In the genomic region with DNA sequence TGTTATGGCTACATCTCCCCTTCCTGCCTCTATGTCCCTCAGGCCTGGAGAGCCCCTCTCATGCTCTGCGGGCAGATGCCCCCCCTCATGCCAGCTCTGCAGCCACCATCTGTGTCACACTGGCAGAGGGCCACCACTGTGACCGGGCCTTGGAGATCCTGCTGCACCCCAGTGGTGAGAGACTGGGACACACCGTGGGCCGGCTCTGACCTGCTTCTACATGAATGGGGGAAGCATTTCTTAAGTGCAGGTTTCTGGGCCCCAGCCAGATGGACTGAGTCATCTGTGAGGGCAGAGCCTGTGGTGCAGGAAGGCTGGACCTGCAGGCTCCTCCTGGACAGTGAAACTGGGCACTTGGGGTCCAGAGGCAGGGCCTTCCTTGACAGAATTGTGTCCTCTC, we compare ENCODE assay signal across 10 cellular contexts. TPM values are rescaled to one million over a fixed set of nuclear protein-coding genes. Genes with fewer than 3 reads are reported as not detected.
DNase-seq lines count a peak whose midpoint lies in the region; TF ChIP-seq lines count a peak whose summit lies in the region.
"Had no signal": no experiment of that assay in that cellular context is flagged by ENCODE, and none has a peak within 500 bp of the region (broad histone marks: within the 10 kb centered on the region; RNA-seq: fewer than 3 reads in every experiment).

No MANE protein-coding gene starts in this region.

- H3K9me3 Mint-ChIP-seq in mesothelial cell of epicardium, result no peaks in the 10 kb centered on the region

- CTCF ChIA-PET in RWPE1 (lab: Yijun Ruan, JAX), result interaction anchor here (0.6 to 0.9 kb wide), 2 partner anchors 53 to 147 kb away, joined by 3 to 4 read pairs; no protein-coding TSS in a partner anchor

- H3K36me3 Mint-ChIP-seq in mesothelial cell of epicardium, result no peaks in the 10 kb centered on the region

- H3K27ac ChIP-seq in RWPE1, result peak overlapping the region; percentile 62

- peak; percentile 32 for DNase-seq in NCI-H2171 treated with DMSO at 0.1 percent for 48 hours (lab: John Stamatoyannopoulos, UW)
- DNase-seq in NCI-H2171 (lab: John Stamatoyannopoulos, UW), result no peak
- DNase-seq in RWPE1 (ENCODE audit: low spot score), result peak; percentile 90
- peak; percentile 80 for DNase-seq in fibroblast of the aortic adventitia (ENCODE audit: low read depth)
- DNase-seq in superior temporal gyrus (ENCODE audit: extremely low spot score), result peak; percentile 67
- no peak for DNase-seq in activated naive CD4-positive, alpha-beta T cell (lab: John Stamatoyannopoulos, UW)
- DNase-seq in mesothelial cell of epicardium (ENCODE audit: low spot score in 2 of 2, unreplicated experiment in 2 of 2), result no peak
- no peak for DNase-seq in effector CD4-positive, alpha-beta T cell
- DNase-seq: central memory CD4-positive, alpha-beta T cell; SHP77 treated with DMSO at 0.1 percent for 48 hours had no signal

- H3K4me1 Mint-ChIP-seq in mesothelial cell of epicardium, result peaks cover 7% of the 10 kb centered on the region

- no peak overlapping the region for H3K4me3 Mint-ChIP-seq in mesothelial cell of epicardium

- POLR2A ChIA-PET in RWPE1 (lab: Yijun Ruan, JAX; ENCODE audit: low non-redundant PET), result interaction anchor here (0.6 kb wide), 1 partner anchor 369 kb away, joined by 3 read pairs; no protein-coding TSS in a partner anchor

- TF ChIP-seq CTCF in RWPE1 (conservative IDR thresholded peaks at IDR 0.05; ENCODE audit: low read depth), result peak; percentile 59
- TF ChIP-seq CTCF in fibroblast of the aortic adventitia (IDR thresholded peaks at IDR 0.05; ENCODE audit: insufficient read depth, low read length), result peak; percentile 15
- no peak for TF ChIP-seq CTCF in mesothelial cell of epicardium (IDR thresholded peaks at IDR 0.05; ENCODE audit: unreplicated experiment)

- no peak overlapping the region for H3K27ac Mint-ChIP-seq in mesothelial cell of epicardium

- peaks cover 67% of the 10 kb centered on the region for H3K27me3 Mint-ChIP-seq in mesothelial cell of epicardium (ENCODE audit: low read depth)

- no peak overlapping the region for H3K4me3 ChIP-seq in fibroblast of the aortic adventitia (ENCODE audit: low read depth, low read length)

RNA-seq across cellular contexts. Expression of a gene that starts 4.8 kb away (rescaled TPM):
- 0.72 TPM in 1 of 2 replicates, not detected in the other for total RNA-seq in fibroblast of the aortic adventitia (ENCODE audit: low replicate concordance)
- 0.36 to 1.1 TPM (median 0.78 TPM) in 3 replicates for total RNA-seq in mesothelial cell of epicardium

RNA-seq across cellular contexts. Expression of a gene that starts 14.5 kb away (rescaled TPM):
- 12.2 and 34.0 TPM in 2 replicates for total RNA-seq in fibroblast of the aortic adventitia (ENCODE audit: low replicate concordance)
- total RNA-seq in mesothelial cell of epicardium, result 36.0 to 40.9 TPM (median 36.6 TPM) in 3 replicates

RNA-seq across cellular contexts. Expression of a gene that starts 15.2 kb away (rescaled TPM):
- total RNA-seq in fibroblast of the aortic adventitia (ENCODE audit: low replicate concordance), result 1.6 and 2.5 TPM in 2 replicates
- total RNA-seq in mesothelial cell of epicardium, result 3.8 to 4.9 TPM (median 4.2 TPM) in 3 replicates

RNA-seq across cellular contexts. Expression of a gene that starts 27.1 kb away (rescaled TPM):
- 0.09 and 0.41 TPM in 2 replicates for total RNA-seq in fibroblast of the aortic adventitia (ENCODE audit: low replicate concordance)
- 0.16 TPM in 2 of 3 replicates, not detected in the other for total RNA-seq in mesothelial cell of epicardium

RNA-seq across cellular contexts. Expression of a gene that starts 41.6 kb away (rescaled TPM):
- total RNA-seq in fibroblast of the aortic adventitia (ENCODE audit: low replicate concordance) (not detected in 2 replicates), mesothelial cell of epicardium (not detected in 3 replicates)

Comparison
In these comparisons a context has a peak if more than half of its experiments do, and no peak if none do; other contexts are left out.
1. DNase-seq: peak in NCI-H2171 treated with DMSO at 0.1 percent for 48 hours (single experiment), RWPE1 (single experiment), fibroblast of the aortic adventitia (single experiment) and superior temporal gyrus (single experiment); none in NCI-H2171 (single experiment), activated naive CD4-positive, alpha-beta T cell (0 of 4), mesothelial cell of epicardium (0 of 2) and effector CD4-positive, alpha-beta T cell (single experiment).